In genomic region chr22:22735695-22736611, GRCh38 we compare ENCODE assay signal across 19 cellular contexts.
"Had no signal": no experiment of that assay in that cellular context is flagged by ENCODE, and none has a peak within 500 bp of the region (broad histone marks: within the 10 kb centered on the region; RNA-seq: fewer than 3 reads in every experiment).

No MANE protein-coding gene starts in this region.

- H3K4me3 ChIP-seq: ascending aorta, esophagus squamous epithelium, gastrocnemius medialis, left ventricle myocardium inferior, prostate gland, thoracic aorta, upper lobe of left lung had no signal

- H3K9me3 ChIP-seq: ascending aorta, esophagus squamous epithelium, gastrocnemius medialis, left ventricle myocardium inferior, prostate gland, thoracic aorta, upper lobe of left lung had no signal

- H3K36me3 ChIP-seq: ascending aorta, brain microvascular endothelial cell, esophagus squamous epithelium, gastrocnemius medialis, left ventricle myocardium inferior, prostate gland, thoracic aorta, upper lobe of left lung, WERI-Rb-1 had no signal

- H3K27me3 ChIP-seq: ascending aorta, upper lobe of left lung had no signal

- H3K4me1 ChIP-seq: ascending aorta, esophagus squamous epithelium, gastrocnemius medialis, left ventricle myocardium inferior, prostate gland, upper lobe of left lung had no signal

- H3K27ac ChIP-seq: ascending aorta, brain microvascular endothelial cell, esophagus squamous epithelium, gastrocnemius medialis, left ventricle myocardium inferior, prostate gland, thoracic aorta, upper lobe of left lung, WERI-Rb-1 had no signal

- DNase-seq: activated CD4-positive, alpha-beta T cell treated with anti-CD3 and anti-CD28 coated beads, Interleukin-2, amount 50 U/mL, for 1 hour; activated CD4-positive, CD25-positive, alpha-beta regulatory T cell treated with anti-CD3 and anti-CD28 coated beads, Interleukin-2, amount 50 U/mL, for 72 hours; activated CD8-positive, alpha-beta T cell treated with anti-CD3 and anti-CD28 coated beads, Interleukin-2, amount 10 ng/mL, durations not matched to agents 7 days and 5 days; activated gamma-delta T cell; brain microvascular endothelial cell; caudate nucleus; effector memory CD4-positive, alpha-beta T cell; esophagus squamous epithelium; gastrocnemius medialis; hippocampal formation; left ventricle myocardium inferior; stimulated activated CD4-positive, alpha-beta T cell treated with anti-CD3 and anti-CD28 coated beads, Interleukin-2, amount 100 ng/mL, for 48 hours; stimulated activated CD8-positive, alpha-beta memory T cell treated with anti-CD3 and anti-CD28 coated beads, Interleukin-4, amount 100 ng/mL, for 48 hours; stimulated activated naive CD4-positive, alpha-beta T cell; upper lobe of left lung; WERI-Rb-1 had no signal
